In the genomic region with DNA sequence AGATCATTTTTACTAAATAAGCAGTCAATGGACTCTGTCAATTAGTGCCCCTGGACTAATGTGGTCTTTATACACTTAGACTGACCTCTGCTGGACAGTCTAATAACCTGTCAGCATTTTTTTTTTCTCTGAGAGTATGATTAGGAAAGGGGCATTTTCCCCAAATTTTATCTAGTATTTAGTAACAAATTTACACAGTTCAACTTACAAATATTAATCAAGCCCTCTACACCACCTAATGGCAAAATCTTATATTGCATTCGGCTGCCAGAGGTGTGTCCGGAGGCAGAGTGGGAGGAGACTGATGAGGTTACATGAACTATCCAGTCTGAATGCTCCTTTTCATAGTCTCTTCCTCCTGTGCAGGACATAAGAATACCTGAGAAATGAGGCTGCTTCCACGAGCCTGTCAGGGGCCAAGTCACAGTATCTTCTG, we compare ENCODE assay signal across 8 cellular contexts. TPM values are rescaled to one million over a fixed set of nuclear protein-coding genes. Genes with fewer than 3 reads are reported as not detected.
A peak's percentile ranks its signal among the peaks of the same experiment; 100 is the strongest.
DNase-seq lines count a peak whose midpoint lies in the region; ATAC-seq and TF ChIP-seq lines count a peak whose summit lies in the region.

No MANE protein-coding gene starts in this region.

- H3K9me3 ChIP-seq in CD4-positive, alpha-beta T cell (ENCODE audit: control insufficient read depth, low read length): no peaks in the 10 kb centered on the region
- H3K9me3 ChIP-seq in OCI-LY1 (ENCODE audit: low read length): no peaks in the 10 kb centered on the region

- intact Hi-C loops in CD4-positive, alpha-beta T cell (cut with DNase I, micrococcal nuclease): loop anchor here (1.0 to 10.0 kb wide), 6 partner anchors 123 to 449 kb away; a partner anchor contains a TSS

- peaks cover 8% of the 10 kb centered on the region for H3K4me1 ChIP-seq in OCI-LY1 (ENCODE audit: insufficient read depth, low read length, severe bottlenecking)

- no peak overlapping the region for H3K27ac ChIP-seq in CD4-positive, alpha-beta T cell (ENCODE audit: low read depth, low read length)
- no peak overlapping the region for H3K27ac ChIP-seq in OCI-LY1 (ENCODE audit: low read depth, low read length, poor library complexity, severe bottlenecking)

- H3K27me3 ChIP-seq in CD4-positive, alpha-beta T cell (ENCODE audit: control insufficient read depth, insufficient read depth, low read length): no peaks in the 10 kb centered on the region
- no peaks in the 10 kb centered on the region for H3K27me3 ChIP-seq in OCI-LY1 (ENCODE audit: insufficient read depth, low read length)

- POLR2A ChIA-PET in CD4-positive, alpha-beta T cell (lab: Charles Lee): no interaction called here

- H3K79me2 ChIP-seq in OCI-LY1 (ENCODE audit: insufficient read depth, low read length): no peaks in the 10 kb centered on the region

- no peak overlapping the region for H3K4me3 ChIP-seq in OCI-LY1 (ENCODE audit: low read depth, low read length, poor library complexity, severe bottlenecking)

- H3F3A ChIP-seq in OCI-LY1 (ENCODE audit: insufficient read depth, low read length): no peaks in the 10 kb centered on the region

- H3K9me3 Mint-ChIP-seq in CD4-positive, alpha-beta T cell: no peaks in the 10 kb centered on the region
- no peaks in the 10 kb centered on the region for H3K9me3 Mint-ChIP-seq in osteocyte (ENCODE audit: unreplicated experiment)

- peaks cover 13% of the 10 kb centered on the region for H3K4me1 Mint-ChIP-seq in CD4-positive, alpha-beta T cell (ENCODE audit: low read depth)
- peaks cover 3% of the 10 kb centered on the region for H3K4me1 Mint-ChIP-seq in osteocyte (ENCODE audit: unreplicated experiment)

- H3K36me3 Mint-ChIP-seq in CD4-positive, alpha-beta T cell (ENCODE audit: low read depth): peaks cover 39% of the 10 kb centered on the region
- peaks cover 10% of the 10 kb centered on the region for H3K36me3 Mint-ChIP-seq in osteocyte (ENCODE audit: unreplicated experiment)

- no peaks in the 10 kb centered on the region; the same call in 1 of the 2 replicates for H4K20me1 ChIP-seq in OCI-LY1 (ENCODE audit: insufficient read depth, low read length)

- no peak overlapping the region for H3K4me3 Mint-ChIP-seq in CD4-positive, alpha-beta T cell
- H3K4me3 Mint-ChIP-seq in osteocyte (ENCODE audit: unreplicated experiment): no peak overlapping the region

- ATAC-seq in CD4-positive, alpha-beta T cell (ENCODE audit: poor library complexity): peak; percentile 99
- ATAC-seq in GM19035 (IDR thresholded peaks at IDR 0.05; ENCODE audit: unreplicated experiment) (peak; percentile 66), HG03520 (IDR thresholded peaks at IDR 0.05; ENCODE audit: unreplicated experiment) (peak; percentile 72), GM21723 (IDR thresholded peaks at IDR 0.05; ENCODE audit: unreplicated experiment) (no peak)

- peak; percentile 17 to 51 (median 36) for DNase-seq in CD4-positive, alpha-beta T cell
- peak; percentile 28 for DNase-seq in activated T-cell treated with anti-CD3 and anti-CD28 coated beads for 48 hours (ENCODE audit: low read depth)
- DNase-seq in fibroblast of peridontal ligament (ENCODE audit: extremely low read depth): peak; percentile 81
- no peak for DNase-seq in osteocyte (ENCODE audit: extremely low spot score, unreplicated experiment)

- H3K9ac ChIP-seq in OCI-LY1 (ENCODE audit: low read length): no peak overlapping the region

- TF ChIP-seq CTCF in CD4-positive, alpha-beta T cell (IDR thresholded peaks at IDR 0.05): peak; percentile 77
- peak; percentile 73 for TF ChIP-seq CTCF in OCI-LY1 (IDR thresholded peaks at IDR 0.05; ENCODE audit: low read length)
- TF ChIP-seq CTCF in osteocyte (IDR thresholded peaks at IDR 0.05): peak; percentile 74

- no peak overlapping the region for H2AFZ ChIP-seq in OCI-LY1 (ENCODE audit: low read length)

- H3K4me2 ChIP-seq in OCI-LY1 (ENCODE audit: low read length): no peak overlapping the region

- CTCF ChIA-PET in CD4-positive, alpha-beta T cell (lab: Charles Lee): interaction anchor here (0.6 to 1.5 kb wide), 2 partner anchors 290 to 1114 kb away, joined by 3 to 5 read pairs; no protein-coding TSS in a partner anchor

- H3K27me3 Mint-ChIP-seq in CD4-positive, alpha-beta T cell: no peaks in the 10 kb centered on the region
- H3K27me3 Mint-ChIP-seq in osteocyte (ENCODE audit: unreplicated experiment): no peaks in the 10 kb centered on the region

- no peak overlapping the region for H3K27ac Mint-ChIP-seq in CD4-positive, alpha-beta T cell
- peak overlapping the region; percentile 67 for H3K27ac Mint-ChIP-seq in osteocyte (ENCODE audit: unreplicated experiment)

- peaks cover 25% of the 10 kb centered on the region for H3K36me3 ChIP-seq in OCI-LY1 (ENCODE audit: insufficient read depth, low read length)

- no peaks in the 10 kb centered on the region for H3K9me2 ChIP-seq in OCI-LY1 (ENCODE audit: low read depth, low read length)

RNA-seq across cellular contexts. Expression of a gene that starts 36.0 kb away (rescaled TPM):
- 1 to 10 TPM; 3.5 to 3.7 TPM for total RNA-seq in CD4-positive, alpha-beta T cell
- total RNA-seq in osteocyte: 2.6 and 3.1 TPM in 2 replicates

RNA-seq across cellular contexts. Expression of a gene that starts 43.8 kb away (rescaled TPM):
- 10 to 100 TPM; 26.6 to 33.2 TPM for total RNA-seq in CD4-positive, alpha-beta T cell
- total RNA-seq in osteocyte: 23.7 and 24.7 TPM in 2 replicates

RNA-seq across cellular contexts. Expression of a gene that starts 44.0 kb away (rescaled TPM):
- 10 to 100 TPM; 11.2 to 12.5 TPM for total RNA-seq in CD4-positive, alpha-beta T cell
- 28.0 and 28.9 TPM in 2 replicates for total RNA-seq in osteocyte
